ENCODE assay signal across 12 cellular contexts in genomic region chr1:203839081-203839480, GRCh38. TPM values are rescaled to one million over a fixed set of nuclear protein-coding genes. Genes with fewer than 3 reads are reported as not detected.
DNase-seq lines count a peak whose midpoint lies in the region; ATAC-seq and TF ChIP-seq lines count a peak whose summit lies in the region.
"Had no signal": no experiment of that assay in that cellular context is flagged by ENCODE, and none has a peak within 500 bp of the region (broad histone marks: within the 10 kb centered on the region; RNA-seq: fewer than 3 reads in every experiment).

No MANE protein-coding gene starts in this region.

- no peak overlapping the region for H3K4me3 ChIP-seq in AG04449 (ENCODE audit: low read depth, low read length)
- H3K4me3 ChIP-seq: adrenal gland, BLaER1, pancreas had no signal

- peak overlapping the region; percentile 74 for H3K27ac Mint-ChIP-seq in HFFc6
- peak overlapping the region in 6 of 10 donors; percentile 13 to 80 (median 62) for H3K27ac Mint-ChIP-seq in naive thymus-derived CD8-positive, alpha-beta T cell

- POLR2A ChIA-PET in AG04449 (lab: Yijun Ruan, JAX), result no interaction called here
- POLR2A ChIA-PET in naive thymus-derived CD8-positive, alpha-beta T cell (lab: Charles Lee), result no interaction called here

- no peaks in the 10 kb centered on the region for H3K9me3 Mint-ChIP-seq in HFFc6
- peaks cover 0 to 5% (median 0%) of the 10 kb centered on the region in 9 donors for H3K9me3 Mint-ChIP-seq in naive thymus-derived CD8-positive, alpha-beta T cell

- H3K36me3 Mint-ChIP-seq in HFFc6 (ENCODE audit: low read depth), result peaks cover 48% of the 10 kb centered on the region
- peaks cover 6 to 92% (median 49%) of the 10 kb centered on the region in 3 donors for H3K36me3 Mint-ChIP-seq in naive thymus-derived CD8-positive, alpha-beta T cell

- H3K4me1 Mint-ChIP-seq in HFFc6 (ENCODE audit: low read depth), result peaks cover 9% of the 10 kb centered on the region
- no peaks in the 10 kb centered on the region for H3K4me1 Mint-ChIP-seq in naive thymus-derived CD8-positive, alpha-beta T cell

- DNase-seq in AG04449 (ENCODE audit: low read depth, low spot score) (peak; percentile 71), HFFc6 (peak; percentile 38), brain pericyte (ENCODE audit: low read depth, low spot score) (peak; percentile 39), NCI-H1092 (lab: John Stamatoyannopoulos, UW) (no peak), activated gamma-delta T cell (lab: John Stamatoyannopoulos, UW) (no peak), LoVo (ENCODE audit: low spot score) (no peak)
- DNase-seq in naive thymus-derived CD8-positive, alpha-beta T cell, result no peak
- no peak for DNase-seq in activated naive CD4-positive, alpha-beta T cell treated with Interleukin-2 at 50 U/mL for 16 hours
- DNase-seq: NCI-H1048, pancreas had no signal

- CTCF ChIA-PET in AG04449 (lab: Yijun Ruan, JAX), result interaction anchor here (1.7 kb wide), 1 partner anchor 289 kb away, joined by 3 read pairs; no protein-coding TSS in a partner anchor

- H3K4me3 Mint-ChIP-seq in HFFc6, result no peak overlapping the region
- H3K4me3 Mint-ChIP-seq in naive thymus-derived CD8-positive, alpha-beta T cell, result no peak overlapping the region

- ATAC-seq in naive thymus-derived CD8-positive, alpha-beta T cell, result no peak

- no peaks in the 10 kb centered on the region for H3K27me3 Mint-ChIP-seq in HFFc6 (ENCODE audit: insufficient read depth)
- H3K27me3 Mint-ChIP-seq in naive thymus-derived CD8-positive, alpha-beta T cell, result no peaks in the 10 kb centered on the region

- TF ChIP-seq CTCF in AG04449 (IDR thresholded peaks at IDR 0.05; ENCODE audit: insufficient read depth, low read length, missing control alignments), result no peak
- TF ChIP-seq CTCF in HFFc6 (IDR thresholded peaks at IDR 0.05), result no peak

RNA-seq across cellular contexts. Expression of gene SNRPE, which starts 22.3 kb away (rescaled TPM):
- 100 to 1,000 TPM; 154 to 186 (median 163) TPM for total RNA-seq in HFFc6 (2021; fragmentation: NEBNext Ultra II Directional; extraction: Animal tissue kit (Norgen Biotek cat#: 25700))
- 10 to 100 TPM; 85.9 to 89.6 TPM for total RNA-seq in naive thymus-derived CD8-positive, alpha-beta T cell
- 100 to 1,000 TPM; 223 to 281 (median 249) TPM for polyA plus RNA-seq in naive thymus-derived CD8-positive, alpha-beta T cell

RNA-seq across cellular contexts. Expression of gene ZBED6, which starts 43.7 kb away (rescaled TPM):
- total RNA-seq in HFFc6 (2021; fragmentation: NEBNext Ultra II Directional; extraction: Animal tissue kit (Norgen Biotek cat#: 25700)), result 10 to 100 TPM; 25.9 to 35.2 (median 30.5) TPM
- 10 to 100 TPM; 30.3 to 32.0 TPM for total RNA-seq in naive thymus-derived CD8-positive, alpha-beta T cell
- 1 to 10 TPM; 1.1 to 1.2 (median 1.1) TPM for polyA plus RNA-seq in naive thymus-derived CD8-positive, alpha-beta T cell

RNA-seq across cellular contexts. Expression of gene ZC3H11A, which starts 43.7 kb away (rescaled TPM):
- 10 to 100 TPM; 53.7 to 66.3 (median 59.2) TPM for total RNA-seq in HFFc6 (2021; fragmentation: NEBNext Ultra II Directional; extraction: Animal tissue kit (Norgen Biotek cat#: 25700))
- total RNA-seq in naive thymus-derived CD8-positive, alpha-beta T cell, result 100 to 1,000 TPM; 133 TPM
- 10 to 100 TPM; 47.7 to 57.8 (median 50.6) TPM for polyA plus RNA-seq in naive thymus-derived CD8-positive, alpha-beta T cell

Comparison
In these comparisons a context has a peak if more than half of its experiments do, and no peak if none do; other contexts are left out.
1. DNase-seq: peak in AG04449 (single experiment), HFFc6 (single experiment) and brain pericyte (single experiment); none in naive thymus-derived CD8-positive, alpha-beta T cell (0 of 10), NCI-H1092 (single experiment), activated gamma-delta T cell (single experiment), LoVo (single experiment) and activated naive CD4-positive, alpha-beta T cell treated with Interleukin-2 at 50 U/mL for 16 hours (single experiment).